Comparison of ENCODE assay signal across 2 cellular contexts in genomic region chr20:32672982-32673727, GRCh38.
A peak's percentile ranks its signal among the peaks of the same experiment; 100 is the strongest.
TF ChIP-seq lines count a peak whose summit lies in the region.

No MANE protein-coding gene starts in this region.

TF ChIP-seq in HepG2, 621 proteins besides CTCF, POLR2A, EP300 and RAD21 (continued from another document and continues in another):
- peak; percentile 69; the same call in 1 of the 2 replicates for TF ChIP-seq ZFP91 (CRISPR knock-in tag; IDR thresholded peaks at IDR 0.05; ENCODE audit: borderline replicate concordance)
- no peak for TF ChIP-seq ZNF572 (CRISPR knock-in tag; IDR thresholded peaks at IDR 0.05)
- TF ChIP-seq, protein P1, sequence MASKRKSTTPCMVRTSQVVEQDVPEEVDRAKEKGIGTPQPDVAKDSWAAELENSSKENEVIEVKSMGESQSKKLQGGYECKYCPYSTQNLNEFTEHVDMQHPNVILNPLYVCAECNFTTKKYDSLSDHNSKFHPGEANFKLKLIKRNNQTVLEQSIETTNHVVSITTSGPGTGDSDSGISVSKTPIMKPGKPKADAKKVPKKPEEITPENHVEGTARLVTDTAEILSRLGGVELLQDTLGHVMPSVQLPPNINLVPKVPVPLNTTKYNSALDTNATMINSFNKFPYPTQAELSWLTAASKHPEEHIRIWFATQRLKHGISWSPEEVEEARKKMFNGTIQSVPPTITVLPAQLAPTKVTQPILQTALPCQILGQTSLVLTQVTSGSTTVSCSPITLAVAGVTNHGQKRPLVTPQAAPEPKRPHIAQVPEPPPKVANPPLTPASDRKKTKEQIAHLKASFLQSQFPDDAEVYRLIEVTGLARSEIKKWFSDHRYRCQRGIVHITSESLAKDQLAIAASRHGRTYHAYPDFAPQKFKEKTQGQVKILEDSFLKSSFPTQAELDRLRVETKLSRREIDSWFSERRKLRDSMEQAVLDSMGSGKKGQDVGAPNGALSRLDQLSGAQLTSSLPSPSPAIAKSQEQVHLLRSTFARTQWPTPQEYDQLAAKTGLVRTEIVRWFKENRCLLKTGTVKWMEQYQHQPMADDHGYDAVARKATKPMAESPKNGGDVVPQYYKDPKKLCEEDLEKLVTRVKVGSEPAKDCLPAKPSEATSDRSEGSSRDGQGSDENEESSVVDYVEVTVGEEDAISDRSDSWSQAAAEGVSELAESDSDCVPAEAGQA (IDR thresholded peaks at IDR 0.05; ENCODE audit: low read depth), result 0 out of 2 replicates have a peak, but pooled peaks have one; percentile 10
- TF ChIP-seq, protein P1 (CRISPR knock-in tag; IDR thresholded peaks at IDR 0.05; ENCODE audit: borderline replicate concordance), result no peak
- TF ChIP-seq ZNF280D (CRISPR knock-in tag; IDR thresholded peaks at IDR 0.05), result no peak
- no peak for TF ChIP-seq HNF4G (IDR thresholded peaks at IDR 0.05; ENCODE audit: borderline replicate concordance, low read depth, low read length)
- 0 out of 2 replicates have a peak, but pooled peaks have one; percentile 14 for TF ChIP-seq HNF4G (CRISPR knock-in tag; IDR thresholded peaks at IDR 0.05; ENCODE audit: borderline replicate concordance, low read depth)
- 0 out of 2 replicates have a peak, but pooled peaks have one; percentile 72 for TF ChIP-seq ZNF556 (CRISPR knock-in tag; IDR thresholded peaks at IDR 0.05; ENCODE audit: borderline replicate concordance)
- TF ChIP-seq, protein P2, sequence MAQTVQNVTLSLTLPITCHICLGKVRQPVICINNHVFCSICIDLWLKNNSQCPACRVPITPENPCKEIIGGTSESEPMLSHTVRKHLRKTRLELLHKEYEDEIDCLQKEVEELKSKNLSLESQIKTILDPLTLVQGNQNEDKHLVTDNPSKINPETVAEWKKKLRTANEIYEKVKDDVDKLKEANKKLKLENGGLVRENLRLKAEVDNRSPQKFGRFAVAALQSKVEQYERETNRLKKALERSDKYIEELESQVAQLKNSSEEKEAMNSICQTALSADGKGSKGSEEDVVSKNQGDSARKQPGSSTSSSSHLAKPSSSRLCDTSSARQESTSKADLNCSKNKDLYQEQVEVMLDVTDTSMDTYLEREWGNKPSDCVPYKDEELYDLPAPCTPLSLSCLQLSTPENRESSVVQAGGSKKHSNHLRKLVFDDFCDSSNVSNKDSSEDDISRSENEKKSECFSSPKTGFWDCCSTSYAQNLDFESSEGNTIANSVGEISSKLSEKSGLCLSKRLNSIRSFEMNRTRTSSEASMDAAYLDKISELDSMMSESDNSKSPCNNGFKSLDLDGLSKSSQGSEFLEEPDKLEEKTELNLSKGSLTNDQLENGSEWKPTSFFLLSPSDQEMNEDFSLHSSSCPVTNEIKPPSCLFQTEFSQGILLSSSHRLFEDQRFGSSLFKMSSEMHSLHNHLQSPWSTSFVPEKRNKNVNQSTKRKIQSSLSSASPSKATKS (CRISPR knock-in tag; IDR thresholded peaks at IDR 0.05), result no peak
- TF ChIP-seq SRY (CRISPR knock-in tag; IDR thresholded peaks at IDR 0.05), result 0 out of 2 replicates have a peak, but pooled peaks have one; percentile 65
- peak; percentile 37; the same call in 1 of the 2 replicates for TF ChIP-seq RXRB (CRISPR knock-in tag; IDR thresholded peaks at IDR 0.05; ENCODE audit: borderline replicate concordance)

TF ChIP-seq in SK-N-SH, 30 proteins besides CTCF, POLR2A, EP300 and RAD21 (continued from another document):
- TF ChIP-seq ZBTB33 (IDR thresholded peaks at IDR 0.05; ENCODE audit: borderline replicate concordance, low read depth) (no peak), RXRA (IDR thresholded peaks at IDR 0.05; ENCODE audit: borderline replicate concordance, low read depth) (no peak), TAF1 (IDR thresholded peaks at IDR 0.05; ENCODE audit: borderline replicate concordance, low read depth, low read length) (no peak), TCF12 (IDR thresholded peaks at IDR 0.05) (no peak), GABPA (IDR thresholded peaks at IDR 0.05; ENCODE audit: low read depth) (no peak)
- TF ChIP-seq, protein P3, sequence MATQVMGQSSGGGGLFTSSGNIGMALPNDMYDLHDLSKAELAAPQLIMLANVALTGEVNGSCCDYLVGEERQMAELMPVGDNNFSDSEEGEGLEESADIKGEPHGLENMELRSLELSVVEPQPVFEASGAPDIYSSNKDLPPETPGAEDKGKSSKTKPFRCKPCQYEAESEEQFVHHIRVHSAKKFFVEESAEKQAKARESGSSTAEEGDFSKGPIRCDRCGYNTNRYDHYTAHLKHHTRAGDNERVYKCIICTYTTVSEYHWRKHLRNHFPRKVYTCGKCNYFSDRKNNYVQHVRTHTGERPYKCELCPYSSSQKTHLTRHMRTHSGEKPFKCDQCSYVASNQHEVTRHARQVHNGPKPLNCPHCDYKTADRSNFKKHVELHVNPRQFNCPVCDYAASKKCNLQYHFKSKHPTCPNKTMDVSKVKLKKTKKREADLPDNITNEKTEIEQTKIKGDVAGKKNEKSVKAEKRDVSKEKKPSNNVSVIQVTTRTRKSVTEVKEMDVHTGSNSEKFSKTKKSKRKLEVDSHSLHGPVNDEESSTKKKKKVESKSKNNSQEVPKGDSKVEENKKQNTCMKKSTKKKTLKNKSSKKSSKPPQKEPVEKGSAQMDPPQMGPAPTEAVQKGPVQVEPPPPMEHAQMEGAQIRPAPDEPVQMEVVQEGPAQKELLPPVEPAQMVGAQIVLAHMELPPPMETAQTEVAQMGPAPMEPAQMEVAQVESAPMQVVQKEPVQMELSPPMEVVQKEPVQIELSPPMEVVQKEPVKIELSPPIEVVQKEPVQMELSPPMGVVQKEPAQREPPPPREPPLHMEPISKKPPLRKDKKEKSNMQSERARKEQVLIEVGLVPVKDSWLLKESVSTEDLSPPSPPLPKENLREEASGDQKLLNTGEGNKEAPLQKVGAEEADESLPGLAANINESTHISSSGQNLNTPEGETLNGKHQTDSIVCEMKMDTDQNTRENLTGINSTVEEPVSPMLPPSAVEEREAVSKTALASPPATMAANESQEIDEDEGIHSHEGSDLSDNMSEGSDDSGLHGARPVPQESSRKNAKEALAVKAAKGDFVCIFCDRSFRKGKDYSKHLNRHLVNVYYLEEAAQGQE (IDR thresholded peaks at IDR 0.05; ENCODE audit: low read depth, low read length), result no peak
